Comparison of ENCODE assay signal across 18 cellular contexts in the genomic region with DNA sequence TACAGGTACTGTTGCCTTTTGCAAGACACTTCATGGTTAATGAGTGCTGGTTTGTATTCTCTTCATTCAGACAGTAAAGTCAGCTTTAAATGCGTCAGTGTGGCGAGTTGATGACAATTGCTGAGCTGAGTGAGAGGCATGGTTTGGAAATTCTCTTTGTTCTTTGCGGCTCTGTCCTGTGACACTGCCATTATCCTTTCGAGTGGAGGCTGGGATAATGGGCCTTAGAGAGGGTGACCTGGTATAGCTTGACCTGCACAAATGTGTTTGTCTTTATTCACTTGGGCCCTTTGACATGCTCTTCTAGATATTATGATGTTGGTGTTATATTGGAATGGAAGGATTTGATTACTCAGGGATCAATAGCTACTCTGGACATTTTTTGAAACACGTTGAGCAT.
DNase-seq lines count a peak whose midpoint lies in the region; TF ChIP-seq lines count a peak whose summit lies in the region.
"Had no signal": no experiment of that assay in that cellular context is flagged by ENCODE, and none has a peak within 500 bp of the region (broad histone marks: within the 10 kb centered on the region; RNA-seq: fewer than 3 reads in every experiment).

No MANE protein-coding gene starts in this region.

- DNase-seq in LoVo (ENCODE audit: low spot score): peak; percentile 66
- peak; percentile 39 for DNase-seq in SHP77 treated with DMSO at 0.1 percent for 48 hours (lab: John Stamatoyannopoulos, UW)
- no peak for DNase-seq in NCI-H526 treated with DMSO at 0.1 percent for 48 hours (lab: John Stamatoyannopoulos, UW)
- DNase-seq in NCI-H1930 (lab: John Stamatoyannopoulos, UW): no peak
- DNase-seq in tibial artery: no peak
- no peak for DNase-seq in NCI-H2196 treated with DMSO at 0.1 percent for 48 hours (lab: John Stamatoyannopoulos, UW; ENCODE audit: unreplicated experiment)
- DNase-seq: activated effector memory CD4-positive, alpha-beta T cell treated with Interleukin-2 at 50 U/mL for 16 hours; amniotic stem cell; Caco-2; NCI-H524 treated with DMSO at 0.1 percent for 48 hours; stimulated activated CD4-positive, alpha-beta T cell treated with anti-CD3 and anti-CD28 coated beads, Interleukin-4, amount 100 ng/mL, for 4 hours; T-cell; trophoblast cell had no signal

- H3K27ac ChIP-seq in BLaER1 treated with 17β-estradiol and CSF1 and Interleukin-3, amounts not matched to agents 10 nM and 100 nM: peak overlapping the region in 1 of 11 experiments; percentile 31; a peak in 2 of 22 replicates
- no peak overlapping the region for H3K27ac ChIP-seq in tibial artery
- H3K27ac ChIP-seq: coronary artery, neutrophil had no signal

- H3K36me3 Mint-ChIP-seq in nephron (ENCODE audit: low read depth): peaks cover 3% of the 10 kb centered on the region
- H3K36me3 Mint-ChIP-seq: T-cell had no signal

- peaks cover 22 to 43% (median 37%) of the 10 kb centered on the region in 10 experiments for H3K4me1 ChIP-seq in BLaER1 treated with 17β-estradiol and CSF1 and Interleukin-3, amounts not matched to agents 10 nM and 100 nM
- peaks cover 0 to 25% (median 0%) of the 10 kb centered on the region in 4 donors for H3K4me1 ChIP-seq in tibial artery

- H3K4me2 ChIP-seq in BLaER1 treated with 17β-estradiol and CSF1 and Interleukin-3, amounts not matched to agents 10 nM and 100 nM: peak overlapping the region in 10 of 11 experiments; percentile 7 to 74 (median 53); a peak in 15 of 22 replicates

- peaks cover 3% of the 10 kb centered on the region for H3K27me3 Mint-ChIP-seq in nephron (ENCODE audit: low read depth)
- H3K27me3 Mint-ChIP-seq: T-cell had no signal

- no peak overlapping the region for H3K9ac ChIP-seq in BLaER1 treated with 17β-estradiol and CSF1 and Interleukin-3, amounts not matched to agents 10 nM and 100 nM

- H3K27ac Mint-ChIP-seq in nephron: peak overlapping the region; percentile 74 to 87 (median 85)
- H3K27ac Mint-ChIP-seq: T-cell, WTC11 had no signal

- peaks cover 14 to 26% (median 21%) of the 10 kb centered on the region in 11 experiments; a peak in 21 of 22 replicates for H3K9me3 ChIP-seq in BLaER1 treated with 17β-estradiol and CSF1 and Interleukin-3, amounts not matched to agents 10 nM and 100 nM (replicated peaks in 1 of 11)
- H3K9me3 ChIP-seq in tibial artery: no peaks in the 10 kb centered on the region
- H3K9me3 ChIP-seq: Caco-2, neutrophil had no signal

- H3K4me3 ChIP-seq in BLaER1 treated with 17β-estradiol and CSF1 and Interleukin-3, amounts not matched to agents 10 nM and 100 nM: no peak overlapping the region
- no peak overlapping the region for H3K4me3 ChIP-seq in tibial artery
- H3K4me3 ChIP-seq: coronary artery had no signal

- no peaks in the 10 kb centered on the region for H3K27me3 ChIP-seq in BLaER1 treated with 17β-estradiol and CSF1 and Interleukin-3, amounts not matched to agents 10 nM and 100 nM
- H3K27me3 ChIP-seq in tibial artery: no peaks in the 10 kb centered on the region
- H3K27me3 ChIP-seq: neutrophil had no signal

- TF ChIP-seq CTCF in nephron (IDR thresholded peaks at IDR 0.05; ENCODE audit: unreplicated experiment in 3 of 3): no peak
- no peak for TF ChIP-seq CTCF in tibial artery (IDR thresholded peaks at IDR 0.05)

- H3K36me3 ChIP-seq in BLaER1 treated with 17β-estradiol and CSF1 and Interleukin-3, amounts not matched to agents 10 nM and 100 nM: no peaks in the 10 kb centered on the region
- H3K36me3 ChIP-seq in tibial artery: no peaks in the 10 kb centered on the region
- H3K36me3 ChIP-seq: neutrophil had no signal

- no peaks in the 10 kb centered on the region for H4K20me1 ChIP-seq in BLaER1 treated with 17β-estradiol and CSF1 and Interleukin-3, amounts not matched to agents 10 nM and 100 nM

- no peak overlapping the region for H3K4me3 Mint-ChIP-seq in nephron
- H3K4me3 Mint-ChIP-seq: T-cell, WTC11 had no signal

- peaks cover 39% of the 10 kb centered on the region for H3K4me1 Mint-ChIP-seq in nephron
- H3K4me1 Mint-ChIP-seq: T-cell had no signal

- peaks cover 8% of the 10 kb centered on the region for H3K9me3 Mint-ChIP-seq in nephron

- intact Hi-C loops in tibial artery (cut with DNase I; ENCODE audit: low total_unique reads): no loop called here

Comparison
In these comparisons a context has a peak if more than half of its experiments do, and no peak if none do; other contexts are left out.
1. DNase-seq: peak in LoVo (single experiment) and SHP77 treated with DMSO at 0.1 percent for 48 hours (single experiment); none in NCI-H526 treated with DMSO at 0.1 percent for 48 hours (single experiment), NCI-H1930 (0 of 2), tibial artery (0 of 2) and NCI-H2196 treated with DMSO at 0.1 percent for 48 hours (single experiment).